ENCODE assay signal across 10 cellular contexts in genomic region chr3:69231929-69232437, GRCh38.
DNase-seq lines count a peak whose midpoint lies in the region; ATAC-seq and TF ChIP-seq lines count a peak whose summit lies in the region.
"Had no signal": no experiment of that assay in that cellular context is flagged by ENCODE, and none has a peak within 500 bp of the region (broad histone marks: within the 10 kb centered on the region; RNA-seq: fewer than 3 reads in every experiment).

No MANE protein-coding gene starts in this region.

- intact Hi-C loops in thyroid gland (cut with DNase I) = no loop called here

- TF ChIP-seq CTCF in brain microvascular endothelial cell (IDR thresholded peaks at IDR 0.05; ENCODE audit: low read depth, low read length, missing control alignments) (no peak), thyroid gland (IDR thresholded peaks at IDR 0.05) (no peak)

- in situ Hi-C loops in brain microvascular endothelial cell (cut with HindIII; ENCODE audit: low pct_ligation_motif_present, low sequenced_read_pairs) = no loop called here

- TF ChIP-seq POLR2A in thyroid gland (IDR thresholded peaks at IDR 0.05) = no peak

- H3K4me1 ChIP-seq in thyroid gland = peaks cover 11 to 15% of the 10 kb centered on the region in 2 donors

- H3K27ac ChIP-seq in brain microvascular endothelial cell (peak overlapping the region; percentile 20), layer of hippocampus (ENCODE audit: low read depth, low read length) (peak overlapping the region; percentile 27), thyroid gland (peak overlapping the region in 1 of 3 donors; percentile 62)
- H3K27ac ChIP-seq: 22Rv1 had no signal

- H3K4me3 ChIP-seq in brain microvascular endothelial cell (ENCODE audit: low read depth, low read length) (no peak overlapping the region), thyroid gland (replicated peaks in 1 of 3) (no peak overlapping the region)
- H3K4me3 ChIP-seq: spleen had no signal

- no peak for ATAC-seq in GM21515 (IDR thresholded peaks at IDR 0.05; ENCODE audit: unreplicated experiment)

- H3K27me3 ChIP-seq in brain microvascular endothelial cell (replicated peaks) (no peaks in the 10 kb centered on the region), layer of hippocampus (ENCODE audit: control insufficient read depth, insufficient read depth, low read length) (no peaks in the 10 kb centered on the region), thyroid gland (no peaks in the 10 kb centered on the region)
- H3K27me3 ChIP-seq: spleen had no signal

- no peaks in the 10 kb centered on the region for H3K9me3 ChIP-seq in thyroid gland
- H3K9me3 ChIP-seq: spleen had no signal

- no peaks in the 10 kb centered on the region for H3K36me3 ChIP-seq in brain microvascular endothelial cell (replicated peaks)
- H3K36me3 ChIP-seq in thyroid gland = no peaks in the 10 kb centered on the region

- 41 to 42% methylated on average over 5 to 6 of the region's 6 CpGs for WGBS in thyroid gland, 2 donors

- DNase-seq in NCI-H1417 (lab: John Stamatoyannopoulos, UW) (peak in 2 of 3 experiments; percentile 13 to 59), NCI-H1417 treated with DMSO at 0.1 percent for 48 hours (lab: John Stamatoyannopoulos, UW) (no peak), brain microvascular endothelial cell (peak; percentile 49), thyroid gland (peak; percentile 43 to 61), NCI-H2196 (lab: John Stamatoyannopoulos, UW; ENCODE audit: unreplicated experiment) (no peak), NCI-H1048 (lab: John Stamatoyannopoulos, UW) (no peak)
- DNase-seq: spleen had no signal

Comparison
In these comparisons a context has a peak if more than half of its experiments do, and no peak if none do; other contexts are left out.
1. DNase-seq: peak in NCI-H1417 (2 of 3), brain microvascular endothelial cell (single experiment) and thyroid gland (2 of 2); none in NCI-H1417 treated with DMSO at 0.1 percent for 48 hours (single experiment), NCI-H2196 (single experiment) and NCI-H1048 (single experiment).